Comparison of ENCODE assay signal across 10 cellular contexts in genomic region chr3:57158813-57159678, GRCh38. TPM values are rescaled to one million over a fixed set of nuclear protein-coding genes. Genes with fewer than 3 reads are reported as not detected.
DNase-seq lines count a peak whose midpoint lies in the region; ATAC-seq and TF ChIP-seq lines count a peak whose summit lies in the region.
"Had no signal": no experiment of that assay in that cellular context is flagged by ENCODE, and none has a peak within 500 bp of the region (broad histone marks: within the 10 kb centered on the region; RNA-seq: fewer than 3 reads in every experiment).

No MANE protein-coding gene starts in this region.

- intact Hi-C loops in thyroid gland (cut with DNase I) (no loop called here), colonic mucosa (cut with DNase I) (no loop called here)

- peaks cover 20% of the 10 kb centered on the region for H3K4me1 Mint-ChIP-seq in activated CD8-positive, alpha-beta T cell treated with anti-CD3 and anti-CD28 coated beads, Interleukin-2, amount 10 ng/mL, durations not matched to agents 7 days and 5 days (ENCODE audit: low read depth)

- TF ChIP-seq POLR2A in thyroid gland (IDR thresholded peaks at IDR 0.05) = no peak

- H3K4me1 ChIP-seq in thyroid gland = peaks cover 1 to 6% of the 10 kb centered on the region in 2 donors
- H3K4me1 ChIP-seq in colonic mucosa = peaks cover 10% of the 10 kb centered on the region

- no peak overlapping the region for H3K9ac ChIP-seq in colonic mucosa (ENCODE audit: low read depth in 2 of 2, low read length in 2 of 2)

- H3K36me3 Mint-ChIP-seq in activated CD8-positive, alpha-beta T cell treated with anti-CD3 and anti-CD28 coated beads, Interleukin-2, amount 10 ng/mL, durations not matched to agents 7 days and 5 days (ENCODE audit: low read depth) = no peaks in the 10 kb centered on the region

- no peaks in the 10 kb centered on the region for H3K9me3 Mint-ChIP-seq in activated CD8-positive, alpha-beta T cell treated with anti-CD3 and anti-CD28 coated beads, Interleukin-2, amount 10 ng/mL, durations not matched to agents 7 days and 5 days (ENCODE audit: insufficient read depth)

- CTCF ChIA-PET in activated CD8-positive, alpha-beta T cell treated with anti-CD3 and anti-CD28 coated beads, Interleukin-2, amount 10 ng/mL, durations not matched to agents 7 days and 5 days (lab: Charles Lee) = interaction anchor here (1.0 to 2.7 kb wide), 5 partner anchors 11 to 58 kb away, joined by 3 to 18 read pairs (median 5); no protein-coding TSS in a partner anchor

- H3K9me3 ChIP-seq in thyroid gland = no peaks in the 10 kb centered on the region
- H3K9me3 ChIP-seq in colonic mucosa = no peaks in the 10 kb centered on the region
- H3K9me3 ChIP-seq: body of pancreas had no signal

- peaks cover 54% of the 10 kb centered on the region for H3K27me3 Mint-ChIP-seq in activated CD8-positive, alpha-beta T cell treated with anti-CD3 and anti-CD28 coated beads, Interleukin-2, amount 10 ng/mL, durations not matched to agents 7 days and 5 days (ENCODE audit: low read depth)

- H3K27ac Mint-ChIP-seq in activated CD8-positive, alpha-beta T cell treated with anti-CD3 and anti-CD28 coated beads, Interleukin-2, amount 10 ng/mL, durations not matched to agents 7 days and 5 days = no peak overlapping the region

- no peak for TF ChIP-seq CTCF in thyroid gland (IDR thresholded peaks at IDR 0.05)
- no peak for TF ChIP-seq CTCF in colonic mucosa (IDR thresholded peaks at IDR 0.05)

- DNase-seq in EL (peak; percentile 29), Kasumi-1 (lab: John Stamatoyannopoulos, UW) (peak; percentile 54 to 73), myocyte (ENCODE audit: low read depth) (peak; percentile 9), inferior parietal cortex (ENCODE audit: extremely low spot score) (no peak), thyroid gland (no peak), colonic mucosa (no peak)
- DNase-seq in activated CD8-positive, alpha-beta T cell treated with anti-CD3 and anti-CD28 coated beads, Interleukin-2, amount 10 ng/mL, durations not matched to agents 7 days and 5 days = peak; percentile 59
- DNase-seq: body of pancreas, hippocampal formation had no signal

- H3K27ac ChIP-seq in thyroid gland (no peak overlapping the region), colonic mucosa (no peak overlapping the region)
- H3K27ac ChIP-seq: body of pancreas had no signal

- H3K27me3 ChIP-seq in thyroid gland = no peaks in the 10 kb centered on the region
- H3K27me3 ChIP-seq in colonic mucosa = no peaks in the 10 kb centered on the region
- H3K27me3 ChIP-seq: body of pancreas had no signal

- WGBS in thyroid gland, 2 donors = 46 to 53% methylated on average over 8 of the region's 8 CpGs

- no peak overlapping the region for H3K4me3 Mint-ChIP-seq in activated CD8-positive, alpha-beta T cell treated with anti-CD3 and anti-CD28 coated beads, Interleukin-2, amount 10 ng/mL, durations not matched to agents 7 days and 5 days

- ATAC-seq in activated CD8-positive, alpha-beta T cell treated with anti-CD3 and anti-CD28 coated beads, Interleukin-2, amount 10 ng/mL, durations not matched to agents 7 days and 5 days = peak; percentile 57
- no peak for ATAC-seq in GM21515 (IDR thresholded peaks at IDR 0.05; ENCODE audit: unreplicated experiment)
- ATAC-seq: body of pancreas had no signal

- H3K36me3 ChIP-seq in thyroid gland (no peaks in the 10 kb centered on the region), colonic mucosa (no peaks in the 10 kb centered on the region)

- POLR2A ChIA-PET in activated CD8-positive, alpha-beta T cell treated with anti-CD3 and anti-CD28 coated beads, Interleukin-2, amount 10 ng/mL, durations not matched to agents 7 days and 5 days (lab: Charles Lee) = interaction anchor here (0.7 kb wide), 1 partner anchor 477 kb away, joined by 4 read pairs; no protein-coding TSS in a partner anchor

- H3K4me3 ChIP-seq in thyroid gland (replicated peaks in 1 of 3) (no peak overlapping the region), colonic mucosa (no peak overlapping the region)
- H3K4me3 ChIP-seq: body of pancreas had no signal

RNA-seq across cellular contexts. Expression of gene IL17RD, which starts 6.1 kb away (rescaled TPM):
- not detected for total RNA-seq in activated CD8-positive, alpha-beta T cell treated with anti-CD3 and anti-CD28 coated beads, Interleukin-2, amount 10 ng/mL, durations not matched to agents 7 days and 5 days
- 0.56 and 0.73 TPM in 2 replicates for total RNA-seq in myocyte
- 0.40 TPM for polyA plus RNA-seq in myocyte (2012)
- total RNA-seq in thyroid gland = 1 to 10 TPM in 3 of 4 donors, under 1 TPM in 1; 0.59 to 2.6 (median 1.4) TPM
- 1 to 10 TPM; 2.0 to 5.6 TPM for total RNA-seq in colonic mucosa

RNA-seq across cellular contexts. Expression of gene HESX1, which starts 40.7 kb away (rescaled TPM):
- under 1 TPM; 0.37 to 0.68 TPM for total RNA-seq in activated CD8-positive, alpha-beta T cell treated with anti-CD3 and anti-CD28 coated beads, Interleukin-2, amount 10 ng/mL, durations not matched to agents 7 days and 5 days
- 0.59 and 0.73 TPM in 2 replicates for total RNA-seq in myocyte
- 0.42 TPM for polyA plus RNA-seq in myocyte (2012)
- 1 to 10 TPM in 1 of 4 donors, under 1 TPM in 1, not detected in 2; 0.56 to 1.6 TPM for total RNA-seq in thyroid gland
- under 1 TPM; 0.42 to 0.48 TPM for total RNA-seq in colonic mucosa
- total RNA-seq: body of pancreas had no signal

Comparison
In these comparisons a context has a peak if more than half of its experiments do, and no peak if none do; other contexts are left out.
1. DNase-seq: peak in EL (single experiment), Kasumi-1 (2 of 2), activated CD8-positive, alpha-beta T cell treated with anti-CD3 and anti-CD28 coated beads, Interleukin-2, amount 10 ng/mL, durations not matched to agents 7 days and 5 days (single experiment) and myocyte (single experiment); none in inferior parietal cortex (single experiment), thyroid gland (0 of 2) and colonic mucosa (single experiment).